20 cellular contexts compared by ENCODE assay signal in genomic region chr22:48795664-48796063, GRCh38.
A peak's percentile ranks its signal among the peaks of the same experiment; 100 is the strongest.
DNase-seq lines count a peak whose midpoint lies in the region; ATAC-seq, FAIRE-seq and TF ChIP-seq lines count a peak whose summit lies in the region.
"Had no signal": no experiment of that assay in that cellular context is flagged by ENCODE, and none has a peak within 500 bp of the region (broad histone marks: within the 10 kb centered on the region; RNA-seq: fewer than 3 reads in every experiment).

No MANE protein-coding gene starts in this region.

- H3K27ac Mint-ChIP-seq in nephron, result peak overlapping the region; percentile 38 to 74 (median 67)
- H3K27ac Mint-ChIP-seq: B cell had no signal

- no peaks in the 10 kb centered on the region for H3K23me2 ChIP-seq in H1 (ENCODE audit: low read depth, low read length)

- FAIRE-seq in H1 (lab: Jason Lieb, UNC), result no peak
- FAIRE-seq: GM12891, HepG2 had no signal

- peaks cover 0 to 3% of the 10 kb centered on the region in 2 experiments; a peak in 1 of 4 replicates for H3K9me3 ChIP-seq in H1 (ENCODE audit: insufficient read depth in 2 of 2, low read depth in 1 of 2, low read length in 1 of 2)

- H3K18ac ChIP-seq in H1 (ENCODE audit: extremely low read depth, low read length), result no peak overlapping the region; the same call in 1 of the 2 replicates

- 68% methylated on average over 2 of the region's 2 CpGs; no CpG with 5 or more reads in 1 of the 2 experiments for WGBS in H1 (ENCODE audit: extremely low coverage in 1 of 2, insufficient coverage in 1 of 2, insufficient read length in 1 of 2, insufficient replicate concordance in 2 of 2, low coverage in 1 of 2, low lambda C conversion rate in 2 of 2, missing lambda C conversion rate in 1 of 2), 2 experiments

- DNase-seq in Right ventricle myocardium superior (no peak), cardiac septum (ENCODE audit: low spot score) (no peak), H1 (ENCODE audit: low read depth in 1 of 2, low spot score in 2 of 2) (no peak), NCI-H1436 treated with DMSO at 0.1 percent for 48 hours (lab: John Stamatoyannopoulos, UW) (no peak), SW480 (ENCODE audit: low spot score) (no peak)
- DNase-seq: DMS153, EL, KBM-7, MV-4-11, NCI-H1417, NCI-H187 treated with DMSO at 0.1 percent for 48 hours, NCI-H345, NCI-H524 treated with DMSO at 0.1 percent for 48 hours had no signal

- no peak overlapping the region for H2AFZ ChIP-seq in H1 (ENCODE audit: low read length)

- peak overlapping the region in 1 of 3 experiments; percentile 3 for H3K4me3 Mint-ChIP-seq in nephron
- H3K4me3 Mint-ChIP-seq: B cell had no signal

- H3K36me3 Mint-ChIP-seq in nephron (ENCODE audit: low read depth), result no peaks in the 10 kb centered on the region

- no peak overlapping the region for H3K9ac ChIP-seq in H1 (replicated peaks in 1 of 4; ENCODE audit: extremely low read depth in 1 of 4, low read depth in 3 of 4, low read length in 3 of 4)

- H2BK120ac ChIP-seq in H1 (replicated peaks; ENCODE audit: low read depth, low read length), result peak overlapping the region; percentile 81

- TF ChIP-seq RAD21 in H1 (IDR thresholded peaks at IDR 0.05 in 1 of 2, conservative IDR thresholded peaks at IDR 0.05 in 1 of 2; ENCODE audit: low read depth in 2 of 2, low read length in 2 of 2), result no peak

- H2BK20ac ChIP-seq in H1 (ENCODE audit: low read length), result peak overlapping the region; percentile 5; the same call in 1 of the 2 replicates

- H3K4ac ChIP-seq in H1 (replicated peaks; ENCODE audit: insufficient read length, low read depth, low read length), result peak overlapping the region; percentile 3

- intact Hi-C loops in Right ventricle myocardium superior (cut with DNase I), result no loop called here
- intact Hi-C loops in cardiac septum (cut with DNase I), result no loop called here

- H3K27me3 Mint-ChIP-seq in nephron (ENCODE audit: low read depth), result peaks cover 21% of the 10 kb centered on the region
- H3K27me3 Mint-ChIP-seq: B cell had no signal

- H2AK5ac ChIP-seq in H1 (ENCODE audit: low read depth, low read length), result no peak overlapping the region; the same call in 1 of the 2 replicates

- no peak overlapping the region for H2BK5ac ChIP-seq in H1 (ENCODE audit: low read depth, low read length)

- no peak for TF ChIP-seq EP300 in H1 (IDR thresholded peaks at IDR 0.05; ENCODE audit: borderline replicate concordance in 1 of 2, low read depth in 2 of 2, low read length in 2 of 2)

- H4K8ac ChIP-seq in H1 (ENCODE audit: extremely low read depth, insufficient read depth, low read length), result peak overlapping the region; percentile 38; the same call in 1 of the 2 replicates

- H3K79me2 ChIP-seq in H1 (ENCODE audit: control insufficient read depth in 1 of 2, insufficient read depth in 2 of 2, low read length in 2 of 2), result no peaks in the 10 kb centered on the region

- H3K79me1 ChIP-seq in H1 (ENCODE audit: low read depth, low read length), result no peaks in the 10 kb centered on the region

- no peak overlapping the region for H3K4me2 ChIP-seq in H1 (ENCODE audit: insufficient read depth in 1 of 2, low read depth in 2 of 2, low read length in 2 of 2)

- no peaks in the 10 kb centered on the region; a peak in 1 of 7 replicates for H3K27me3 ChIP-seq in H1 (replicated peaks in 1 of 4; ENCODE audit: control insufficient read depth in 3 of 4, extremely low read depth in 1 of 4, insufficient read depth in 3 of 4, low read length in 3 of 4)
- H3K27me3 ChIP-seq: SJSA1 had no signal

- ATAC-seq in Right ventricle myocardium superior (ENCODE audit: poor library complexity), result peak; percentile 56
- no peak for ATAC-seq in HG02571 (IDR thresholded peaks at IDR 0.05; ENCODE audit: unreplicated experiment)
- no peak for ATAC-seq in GM18907 (IDR thresholded peaks at IDR 0.05; ENCODE audit: unreplicated experiment)
- ATAC-seq: HepG2 had no signal

- POLR2A ChIA-PET in H1 (lab: Charles Lee; ENCODE audit: partially characterized antibody), result interaction anchor here (1.0 to 1.7 kb wide), 5 partner anchors 9 to 196 kb away, joined by 3 to 5 read pairs (median 3); no protein-coding TSS in a partner anchor

- peaks cover 0 to 5% (median 5%) of the 10 kb centered on the region in 4 experiments; a peak in 3 of 7 replicates for H3K4me1 ChIP-seq in H1 (replicated peaks in 1 of 4; ENCODE audit: control insufficient read depth in 3 of 4, insufficient read depth in 4 of 4, low read length in 3 of 4)
- H3K4me1 ChIP-seq: SJSA1 had no signal

- TF ChIP-seq POLR2A in H1 (IDR thresholded peaks at IDR 0.05; ENCODE audit: control extremely low read depth in 1 of 2, low read depth in 2 of 2, low read length in 2 of 2), result no peak

- peak overlapping the region; percentile 13 for H4K91ac ChIP-seq in H1 (replicated peaks; ENCODE audit: insufficient read length, low read length)

- no peaks in the 10 kb centered on the region for H3K36me3 ChIP-seq in H1 (ENCODE audit: control insufficient read depth in 2 of 4, insufficient read depth in 4 of 4, low read length in 3 of 4)
- H3K36me3 ChIP-seq: SJSA1 had no signal

- peaks cover 24% of the 10 kb centered on the region for H3K4me1 Mint-ChIP-seq in nephron
- H3K4me1 Mint-ChIP-seq: B cell had no signal

- no peaks in the 10 kb centered on the region for H4K20me1 ChIP-seq in H1 (replicated peaks in 1 of 2; ENCODE audit: control insufficient read depth in 1 of 2, insufficient read depth in 2 of 2, low read length in 2 of 2)

- peak overlapping the region; percentile 22; the same call in 1 of the 2 replicates for H2BK12ac ChIP-seq in H1 (ENCODE audit: low read depth, low read length)

- H4K5ac ChIP-seq in H1 (ENCODE audit: insufficient read length, low read depth, low read length), result no peak overlapping the region

- H3K14ac ChIP-seq in H1 (ENCODE audit: insufficient read length), result no peak overlapping the region

- no peak overlapping the region for H3K56ac ChIP-seq in H1 (replicated peaks; ENCODE audit: insufficient read length, low read depth, low read length)

- H3K27ac ChIP-seq in H1 (ENCODE audit: low read depth, low read length), result no peak overlapping the region
- H3K27ac ChIP-seq: SJSA1 had no signal

- H3K9me3 Mint-ChIP-seq in nephron, result peaks cover 3% of the 10 kb centered on the region

- CTCF ChIA-PET in H1 (lab: Charles Lee; ENCODE audit: partially characterized antibody), result interaction anchor here (2.0 to 2.8 kb wide), 2 partner anchors 12 to 15 kb away, joined by 7 to 18 read pairs; no protein-coding TSS in a partner anchor

- no peak overlapping the region; a peak in 1 of 8 replicates for H3K4me3 ChIP-seq in H1 (ENCODE audit: extremely low read depth in 1 of 4, insufficient read depth in 2 of 4, low read depth in 3 of 4, low read length in 4 of 4)
- H3K4me3 ChIP-seq: SJSA1 had no signal

- no peak for TF ChIP-seq CTCF in H1 (IDR thresholded peaks at IDR 0.05; ENCODE audit: control extremely low read depth in 1 of 3, insufficient read depth in 1 of 3, low read depth in 1 of 3, low read length in 3 of 3)
- no peak for TF ChIP-seq CTCF in nephron (IDR thresholded peaks at IDR 0.05; ENCODE audit: unreplicated experiment in 3 of 3)

- no peak overlapping the region for H3K23ac ChIP-seq in H1 (ENCODE audit: insufficient read length)

- H2BK15ac ChIP-seq in H1 (ENCODE audit: low read length), result no peak overlapping the region

TF ChIP-seq in H1, 55 proteins besides CTCF, POLR2A, EP300 and RAD21:
- TF ChIP-seq CBX8 (IDR thresholded peaks at IDR 0.05; ENCODE audit: borderline replicate concordance, low read depth, low read length), result no peak
- no peak for TF ChIP-seq USF2 (IDR thresholded peaks at IDR 0.05; ENCODE audit: low read length)
